In the genomic region with DNA sequence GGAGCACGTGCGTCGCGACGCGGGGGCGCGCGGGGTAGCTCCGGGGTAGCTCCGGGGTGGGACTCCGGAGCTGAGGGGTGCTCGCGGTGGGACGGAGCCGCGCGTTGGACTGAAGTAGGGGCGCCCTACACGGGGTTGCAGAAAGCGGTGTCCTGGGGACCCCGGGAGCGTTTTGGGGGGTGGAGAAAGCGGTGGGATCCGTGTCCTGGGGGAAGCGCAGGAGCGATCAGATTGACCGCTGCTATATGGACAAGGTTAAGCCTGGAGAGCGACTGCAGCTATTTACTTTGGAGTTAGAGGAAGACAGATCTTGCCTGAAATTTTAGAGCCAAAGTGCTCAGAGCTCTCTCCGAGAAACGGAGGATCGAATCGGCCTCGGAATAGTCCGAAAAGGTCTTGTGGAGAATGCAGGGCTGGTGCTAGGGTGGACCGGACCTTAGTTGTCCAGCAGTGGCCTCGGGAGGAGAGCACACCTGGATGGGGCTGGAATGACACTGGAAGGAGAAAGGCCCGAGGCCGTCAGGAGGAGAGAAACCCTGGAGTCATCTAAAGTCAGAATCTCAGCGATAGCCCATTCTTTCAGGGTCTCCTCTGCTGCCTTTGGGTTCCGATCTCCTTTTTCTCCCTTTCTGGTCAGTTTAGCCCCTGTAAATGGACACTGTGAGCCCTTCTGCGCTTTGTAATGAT, we compare ENCODE assay signal across 8 cellular contexts. TPM values are rescaled to one million over a fixed set of nuclear protein-coding genes. Genes with fewer than 3 reads are reported as not detected.
DNase-seq lines count a peak whose midpoint lies in the region; ATAC-seq and TF ChIP-seq lines count a peak whose summit lies in the region.

No MANE protein-coding gene starts in this region.

- H3K27me3 ChIP-seq in heart left ventricle (peaks cover 0 to 4% (median 3%) of the 10 kb centered on the region in 9 donors), skeletal muscle tissue (ENCODE audit: control insufficient read depth in 3 of 3, insufficient read depth in 3 of 3, low read length in 3 of 3) (peaks cover 0 to 4% (median 0%) of the 10 kb centered on the region in 3 donors)

- ATAC-seq in heart left ventricle, result no peak
- ATAC-seq in left cardiac atrium, result no peak
- ATAC-seq in GM19035 (IDR thresholded peaks at IDR 0.05; ENCODE audit: unreplicated experiment), result no peak

- DNase-seq in heart left ventricle (no peak), left cardiac atrium (no peak), hepatic stellate cell (ENCODE audit: low spot score) (peak; percentile 8), globus pallidus (ENCODE audit: low spot score) (no peak), NCI-H1105 treated with DMSO at 0.1 percent for 48 hours (lab: John Stamatoyannopoulos, UW) (no peak)

- 1 to 3% (median 2%) methylated on average over 30 to 42 of the region's 42 CpGs for WGBS in heart left ventricle, 4 donors

- peaks cover 0 to 8% (median 0%) of the 10 kb centered on the region in 9 donors for H3K36me3 ChIP-seq in heart left ventricle
- H3K36me3 ChIP-seq in skeletal muscle tissue (ENCODE audit: control insufficient read depth in 3 of 3, insufficient read depth in 3 of 3, low read length in 3 of 3), result no peaks in the 10 kb centered on the region

- peak overlapping the region; percentile 66 to 89 (median 88) for H3K9ac ChIP-seq in skeletal muscle tissue (ENCODE audit: low read depth in 1 of 3, low read length in 3 of 3)

- peak overlapping the region; percentile 89 to 100 (median 96) for H3K27ac ChIP-seq in heart left ventricle
- peak overlapping the region; percentile 93 for H3K27ac ChIP-seq in VCaP
- H3K27ac ChIP-seq in skeletal muscle tissue (ENCODE audit: low read depth, low read length), result no peak overlapping the region

- H3K9me3 ChIP-seq in heart left ventricle (no peaks in the 10 kb centered on the region), skeletal muscle tissue (ENCODE audit: control insufficient read depth in 3 of 3, low read length in 3 of 3) (no peaks in the 10 kb centered on the region)

- no peak for TF ChIP-seq POLR2A in heart left ventricle (IDR thresholded peaks at IDR 0.05)

- H3K4me1 ChIP-seq in heart left ventricle (peaks cover 0 to 22% (median 9%) of the 10 kb centered on the region in 12 donors), skeletal muscle tissue (ENCODE audit: control insufficient read depth in 3 of 3, insufficient read depth in 3 of 3, low read length in 3 of 3) (peaks cover 8 to 19% (median 10%) of the 10 kb centered on the region in 3 donors)

- intact Hi-C loops in heart left ventricle (cut with DNase I), result loop anchor here in 2 of 10 donors (5.0 to 10.0 kb wide), 2 partner anchors 164 to 167 kb away; a partner anchor contains a TSS
- intact Hi-C loops in left cardiac atrium (cut with DNase I), result no loop called here

- H3K4me3 ChIP-seq in heart left ventricle (peak overlapping the region; percentile 56 to 99 (median 91)), skeletal muscle tissue (ENCODE audit: low read length in 3 of 3) (peak overlapping the region; percentile 87 to 97 (median 91))

- no peak for TF ChIP-seq CTCF in heart left ventricle (IDR thresholded peaks at IDR 0.05)
- no peak for TF ChIP-seq CTCF in VCaP (conservative IDR thresholded peaks at IDR 0.05)

RNA-seq across cellular contexts. Expression of a gene that starts 0.6 kb away (rescaled TPM):
- 1 to 10 TPM; 1.8 to 7.3 (median 4.3) TPM for total RNA-seq in heart left ventricle
- polyA plus RNA-seq in heart left ventricle, result 10 to 100 TPM in 1 of 2 donors, 1 to 10 TPM in 1; 8.1 to 13.5 TPM
- 1 to 10 TPM; 4.7 to 6.2 TPM for total RNA-seq in left cardiac atrium
- 7.3 TPM for total RNA-seq in skeletal muscle tissue
